23 cellular contexts compared by ENCODE assay signal in genomic region chr10:30051220-30051619, GRCh38. TPM values are rescaled to one million over a fixed set of nuclear protein-coding genes. Genes with fewer than 3 reads are reported as not detected.
DNase-seq lines count a peak whose midpoint lies in the region; ATAC-seq and TF ChIP-seq lines count a peak whose summit lies in the region.
"Had no signal": no experiment of that assay in that cellular context is flagged by ENCODE, and none has a peak within 500 bp of the region (broad histone marks: within the 10 kb centered on the region; RNA-seq: fewer than 3 reads in every experiment).

No MANE protein-coding gene starts in this region.

- H3K27me3 ChIP-seq in IMR-90 (ENCODE audit: control insufficient read depth, insufficient read depth, low read length): no peaks in the 10 kb centered on the region
- H3K27me3 ChIP-seq in adipocyte (replicated peaks; ENCODE audit: control insufficient read depth, insufficient read depth, low read length): no peaks in the 10 kb centered on the region
- no peaks in the 10 kb centered on the region for H3K27me3 ChIP-seq in GM23338 (ENCODE audit: insufficient read depth)
- H3K27me3 ChIP-seq in WERI-Rb-1 (ENCODE audit: insufficient read depth, low read depth, severe bottlenecking): no peaks in the 10 kb centered on the region
- H3K27me3 ChIP-seq: BLaER1, MG63, Peyer's patch had no signal

- H3K79me1 ChIP-seq in IMR-90 (ENCODE audit: low read depth in 1 of 2, low read length in 2 of 2): peaks cover 25 to 72% of the 10 kb centered on the region in 2 experiments

- no peaks in the 10 kb centered on the region for H3K9me3 Mint-ChIP-seq in GM23338
- H3K9me3 Mint-ChIP-seq: CD4-positive, alpha-beta T cell had no signal

- no peak overlapping the region for H3K56ac ChIP-seq in IMR-90 (ENCODE audit: extremely low read depth, insufficient read depth, low read length)

- no peaks in the 10 kb centered on the region for H3K79me2 ChIP-seq in GM23338 (replicated peaks; ENCODE audit: insufficient read depth)

- H2BK20ac ChIP-seq in IMR-90 (ENCODE audit: low read depth, low read length): 0 out of 2 replicates have a peak overlapping the region, but pooled peaks have one; percentile 15

- no peak overlapping the region for H4K8ac ChIP-seq in IMR-90 (ENCODE audit: low read depth in 2 of 2, low read length in 2 of 2)

- no peak overlapping the region for H3K4me3 ChIP-seq in IMR-90 (ENCODE audit: insufficient read depth, low read depth, low read length)
- H3K4me3 ChIP-seq in adipocyte (ENCODE audit: low read length): no peak overlapping the region
- H3K4me3 ChIP-seq in fibroblast of villous mesenchyme (ENCODE audit: low read depth, low read length): no peak overlapping the region
- no peak overlapping the region for H3K4me3 ChIP-seq in GM23338
- H3K4me3 ChIP-seq in WERI-Rb-1 (ENCODE audit: low read depth, low read length): no peak overlapping the region
- H3K4me3 ChIP-seq: BLaER1, MG63, Peyer's patch had no signal

- POLR2A ChIA-PET in IMR-90 (lab: Charles Lee; ENCODE audit: unreplicated experiment): no interaction called here

- in situ Hi-C loops in IMR-90 (cut with MboI; ENCODE audit: low sequenced_read_pairs): no loop called here

- no peak overlapping the region for H4K5ac ChIP-seq in IMR-90 (ENCODE audit: low read depth, low read length)

- H3K4me3 Mint-ChIP-seq in GM23338: no peak overlapping the region
- H3K4me3 Mint-ChIP-seq: CD4-positive, alpha-beta T cell had no signal

- peak overlapping the region; percentile 67 for H2BK5ac ChIP-seq in IMR-90 (ENCODE audit: low read depth, low read length, poor library complexity, severe bottlenecking)

- intact Hi-C loops in IMR-90 (cut with micrococcal nuclease): no loop called here

- no TSS peak for BruUV-seq in IMR-90 (replicated peaks; lab: Mats Ljungman, UMichigan)

- H2AFZ ChIP-seq in IMR-90 (replicated peaks; ENCODE audit: low read length, poor library complexity): no peak overlapping the region
- no peak overlapping the region for H2AFZ ChIP-seq in GM23338

- H2AK5ac ChIP-seq in IMR-90 (ENCODE audit: low read depth, low read length): peak overlapping the region; percentile 89

- dilution Hi-C loops in IMR-90 (cut with HindIII; ENCODE audit: low sequenced_read_pairs, unreplicated experiment): no loop called here

- H3K9me1 ChIP-seq in IMR-90 (ENCODE audit: insufficient read depth, low read length): peaks cover 24% of the 10 kb centered on the region

- no peak overlapping the region; the same call in 2 of the 3 replicates for H2BK15ac ChIP-seq in IMR-90 (ENCODE audit: low read depth, low read length)

- no peaks in the 10 kb centered on the region for H3K36me3 Mint-ChIP-seq in GM23338 (ENCODE audit: low read depth)

- TF ChIP-seq RAD21 in IMR-90 (IDR thresholded peaks at IDR 0.05; ENCODE audit: low read length): no peak

- no peak overlapping the region for H3K23ac ChIP-seq in IMR-90 (ENCODE audit: low read depth, low read length)

- no peak overlapping the region for H3K18ac ChIP-seq in IMR-90 (ENCODE audit: low read depth, low read length)

- H3K4me2 ChIP-seq in IMR-90 (ENCODE audit: low read depth, low read length) (no peak overlapping the region), GM23338 (no peak overlapping the region)
- H3K4me2 ChIP-seq: BLaER1 had no signal

- peak; percentile 42 for DNase-seq in HCEC 1CT
- DNase-seq in IMR-90: peak; percentile 78
- peak; percentile 19 for DNase-seq in adipocyte (ENCODE audit: low read depth)
- DNase-seq in fibroblast of villous mesenchyme (ENCODE audit: low read depth): peak; percentile 48
- no peak for DNase-seq in amniotic stem cell (lab: John Stamatoyannopoulos, UW)
- DNase-seq in GM23338 (ENCODE audit: low spot score): no peak
- DNase-seq in WERI-Rb-1: no peak
- DNase-seq: ACHN; Caco-2; CD4-positive, alpha-beta T cell; GOT3; MG63; NCI-H1048; NCI-H1436; NCI-H2029; NCI-H345; NCI-H774; NK-92 treated with Interleukin-12 subunit alpha and Interleukin-12 subunit beta, amount 100 ng/mL, for 24 hours; Peyer's patch had no signal

- 0 out of 2 replicates have a peak overlapping the region, but pooled peaks have one; percentile 6 for H3K14ac ChIP-seq in IMR-90 (replicated peaks; ENCODE audit: low read depth, low read length)

- H4K20me1 ChIP-seq in IMR-90 (ENCODE audit: insufficient read depth, low read length): peaks cover 69% of the 10 kb centered on the region
- no peaks in the 10 kb centered on the region for H4K20me1 ChIP-seq in GM23338 (replicated peaks; ENCODE audit: insufficient read depth)
- H4K20me1 ChIP-seq: BLaER1 had no signal

- WGBS in IMR-90 (ENCODE audit: extremely low coverage in 2 of 2, insufficient read length in 1 of 2), 2 experiments: no CpG with 5 or more reads among the region's 8 CpGs

- peak overlapping the region; percentile 26 for H3K4ac ChIP-seq in IMR-90 (ENCODE audit: low read depth, low read length)

- no peaks in the 10 kb centered on the region for H3K9me2 ChIP-seq in GM23338 (ENCODE audit: insufficient read depth)

- no peak overlapping the region for H4K91ac ChIP-seq in IMR-90 (ENCODE audit: insufficient read depth, low read depth, low read length)

- H3K9ac ChIP-seq in IMR-90 (ENCODE audit: low read depth, low read length) (no peak overlapping the region), adipocyte (ENCODE audit: low read length) (no peak overlapping the region)
- H3K9ac ChIP-seq: BLaER1 had no signal

- no peak overlapping the region for H3K27ac Mint-ChIP-seq in GM23338
- H3K27ac Mint-ChIP-seq: CD4-positive, alpha-beta T cell had no signal

- TF ChIP-seq CTCF in IMR-90 (conservative IDR thresholded peaks at IDR 0.05; ENCODE audit: low read depth, low read length) (no peak), fibroblast of villous mesenchyme (IDR thresholded peaks at IDR 0.05; ENCODE audit: insufficient read depth, low read depth, low read length) (no peak), GM23338 (conservative IDR thresholded peaks at IDR 0.05; ENCODE audit: low read depth in 2 of 2) (no peak), WERI-Rb-1 (IDR thresholded peaks at IDR 0.05; ENCODE audit: low read depth, low read length) (no peak)

- H3F3A ChIP-seq in GM23338 (replicated peaks; ENCODE audit: low read depth): no peaks in the 10 kb centered on the region

- TF ChIP-seq POLR2A in IMR-90 (IDR thresholded peaks at IDR 0.05; ENCODE audit: low read depth, low read length): no peak

- H3K9me3 ChIP-seq in IMR-90 (ENCODE audit: control insufficient read depth, insufficient read depth, low read length) (no peaks in the 10 kb centered on the region), adipocyte (ENCODE audit: control insufficient read depth, low read length) (no peaks in the 10 kb centered on the region), WERI-Rb-1 (ENCODE audit: severe bottlenecking) (no peaks in the 10 kb centered on the region)
- H3K9me3 ChIP-seq: BLaER1, Caco-2, MG63, Peyer's patch had no signal

- ATAC-seq in IMR-90 (ENCODE audit: low read depth): peak; percentile 38
- no peak for ATAC-seq in GM23338
- ATAC-seq: HCT116, Right ventricle myocardium inferior had no signal

- CTCF ChIA-PET in IMR-90 (lab: Yijun Ruan, JAX): interaction anchor here (0.6 to 1.2 kb wide), 2 partner anchors 48 to 166 kb away, joined by 3 read pairs; no protein-coding TSS in a partner anchor

- peaks cover 7% of the 10 kb centered on the region for H3K27me3 Mint-ChIP-seq in GM23338 (ENCODE audit: insufficient read depth, low read depth, poor library complexity)

- H3K36me3 ChIP-seq in IMR-90 (ENCODE audit: control insufficient read depth, insufficient read depth, low read length) (peaks cover 38% of the 10 kb centered on the region), adipocyte (ENCODE audit: control insufficient read depth, insufficient read depth, low read length, severe bottlenecking) (peaks cover 11% of the 10 kb centered on the region), GM23338 (ENCODE audit: insufficient read depth) (no peaks in the 10 kb centered on the region), WERI-Rb-1 (no peaks in the 10 kb centered on the region)
- H3K36me3 ChIP-seq: BLaER1, Peyer's patch had no signal

- no peak overlapping the region for H2AK9ac ChIP-seq in IMR-90 (replicated peaks; ENCODE audit: low read depth, low read length, poor library complexity)

- H3K27ac ChIP-seq in IMR-90 (ENCODE audit: insufficient read depth, low read length): peak overlapping the region; percentile 56; the same call in 1 of the 2 replicates
- no peak overlapping the region for H3K27ac ChIP-seq in GM23338 (ENCODE audit: low read depth)
- no peak overlapping the region for H3K27ac ChIP-seq in WERI-Rb-1
- H3K27ac ChIP-seq: BLaER1, Peyer's patch had no signal

- H2BK120ac ChIP-seq in IMR-90 (ENCODE audit: low read depth, low read length): peak overlapping the region; percentile 21; the same call in 1 of the 2 replicates

- H3K4me1 Mint-ChIP-seq in GM23338: peaks cover 27% of the 10 kb centered on the region

- H3K4me1 ChIP-seq in IMR-90 (ENCODE audit: control insufficient read depth, insufficient read depth, low read length): peaks cover 17% of the 10 kb centered on the region
- peaks cover 15% of the 10 kb centered on the region for H3K4me1 ChIP-seq in adipocyte (ENCODE audit: control insufficient read depth, insufficient read depth, low read length)
- peaks cover 14% of the 10 kb centered on the region; the same call in 1 of the 2 replicates for H3K4me1 ChIP-seq in GM23338 (ENCODE audit: insufficient read depth)
- H3K4me1 ChIP-seq: Peyer's patch had no signal

TF ChIP-seq in IMR-90, 13 proteins besides CTCF, POLR2A, EP300 and RAD21:
- no peak for TF ChIP-seq MAFK (IDR thresholded peaks at IDR 0.05; ENCODE audit: low read depth, low read length)
- peak; percentile 60 for TF ChIP-seq CEBPB (IDR thresholded peaks at IDR 0.05; ENCODE audit: low read depth, low read length)

TF ChIP-seq in GM23338, 12 proteins besides CTCF, POLR2A, EP300 and RAD21 (continues in another document):
- no peak for TF ChIP-seq ZNF331 (CRISPR knock-in tag; IDR thresholded peaks at IDR 0.05; ENCODE audit: low read depth)

RNA-seq across cellular contexts. Expression of gene JCAD, which starts 8.2 kb away (rescaled TPM):
- 16.8 and 18.9 TPM in 2 replicates for total RNA-seq in IMR-90 (2012; rRNA removed)
- 14.8 and 15.9 TPM in 2 replicates for polyA plus RNA-seq in IMR-90 (2012; rRNA removed)
- 9.1 and 12.2 TPM in 2 replicates for polyA plus RNA-seq in IMR-90 (2012; cell fraction: cytosol; rRNA removed)
- polyA plus RNA-seq in IMR-90 (2012; cell fraction: nucleus; rRNA removed; ENCODE audit: low replicate concordance): 7.2 and 16.6 TPM in 2 replicates
- 7.8 and 18.7 TPM in 2 replicates for total RNA-seq in fibroblast of villous mesenchyme
- total RNA-seq in GM23338 (2014; rRNA removed; shearing (Covaris generic)): 2.1 and 2.3 TPM in 2 replicates
- 0.78 TPM in 2 replicates for polyA plus RNA-seq in GM23338 (2016; fragmentation: Nextera tagmentation; extraction: Ambion mirVana)
- total RNA-seq: CD4-positive, alpha-beta T cell; G401 had no signal

Comparison
In these comparisons a context has a peak if more than half of its experiments do, and no peak if none do; other contexts are left out.
1. DNase-seq: peak in HCEC 1CT (single experiment), IMR-90 (single experiment), adipocyte (single experiment) and fibroblast of villous mesenchyme (single experiment); none in amniotic stem cell (single experiment), GM23338 (single experiment) and WERI-Rb-1 (single experiment).